Comparison of ENCODE assay signal across 28 cellular contexts in the genomic region with DNA sequence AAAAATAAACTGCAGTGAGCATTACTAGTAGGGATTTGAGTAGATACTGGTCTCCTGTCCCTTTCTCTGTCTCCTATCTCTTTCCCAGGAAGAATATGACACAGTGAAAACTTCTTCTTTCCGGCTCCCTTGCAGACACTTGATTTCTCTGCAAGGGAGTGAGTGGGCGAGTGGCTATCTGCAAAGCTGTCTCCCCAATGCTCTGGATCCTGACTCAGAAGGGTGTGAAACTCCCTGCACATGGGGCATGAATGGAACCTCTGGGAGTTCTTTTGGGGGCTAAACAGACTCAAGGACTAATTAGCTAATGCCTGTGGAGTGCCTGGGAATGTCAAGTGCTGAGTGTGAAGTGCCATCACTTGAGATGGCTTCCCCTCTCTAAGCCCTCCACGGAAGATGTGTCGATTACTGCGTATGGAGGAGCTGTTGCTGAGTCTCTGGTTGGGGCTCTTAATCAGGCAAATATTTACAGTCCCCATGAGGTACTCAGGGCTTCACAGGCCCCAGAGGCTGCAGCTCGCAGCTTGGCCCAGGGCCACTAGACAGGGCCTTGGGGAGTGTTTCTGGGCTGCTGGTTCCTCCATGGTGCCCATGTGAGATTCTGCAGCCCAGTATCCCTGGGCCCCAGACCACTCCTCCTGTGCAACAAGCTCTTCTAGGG.
DNase-seq lines count a peak whose midpoint lies in the region; ATAC-seq and TF ChIP-seq lines count a peak whose summit lies in the region.
"Had no signal": no experiment of that assay in that cellular context is flagged by ENCODE, and none has a peak within 500 bp of the region (broad histone marks: within the 10 kb centered on the region; RNA-seq: fewer than 3 reads in every experiment).

No MANE protein-coding gene starts in this region.

- H3K4me1 ChIP-seq in BLaER1 treated with 17β-estradiol and CSF1 and Interleukin-3, amounts not matched to agents 10 nM and 100 nM, result peaks cover 38 to 74% (median 64%) of the 10 kb centered on the region in 10 experiments
- H3K4me1 ChIP-seq in GM23248 (ENCODE audit: insufficient read depth) (peaks cover 28% of the 10 kb centered on the region), OCI-LY7 (ENCODE audit: insufficient read depth, low read length, poor library complexity, severe bottlenecking) (peaks cover 67% of the 10 kb centered on the region), left lung (no peaks in the 10 kb centered on the region)
- H3K4me1 ChIP-seq: body of pancreas had no signal

- H3K9ac ChIP-seq in BLaER1 treated with 17β-estradiol and CSF1 and Interleukin-3, amounts not matched to agents 10 nM and 100 nM, result no peak overlapping the region
- H3K9ac ChIP-seq in GM23248, result no peak overlapping the region
- H3K9ac ChIP-seq: SK-N-SH had no signal

- TF ChIP-seq CTCF in OCI-LY7 (conservative IDR thresholded peaks at IDR 0.05; ENCODE audit: low read length) (no peak), left lung (IDR thresholded peaks at IDR 0.05) (no peak)

- no peak overlapping the region for H3K4me3 ChIP-seq in BLaER1 treated with 17β-estradiol and CSF1 and Interleukin-3, amounts not matched to agents 10 nM and 100 nM
- H3K4me3 ChIP-seq in GM23248 (no peak overlapping the region), OCI-LY7 (ENCODE audit: low read depth, low read length, poor library complexity, severe bottlenecking) (no peak overlapping the region), left lung (no peak overlapping the region)
- H3K4me3 ChIP-seq: body of pancreas, heart right ventricle, mucosa of descending colon, ovary, PC-9, upper lobe of left lung had no signal

- POLR2A ChIA-PET in OCI-LY7 (lab: Charles Lee), result no interaction called here

- peak; percentile 61 for DNase-seq in GM23248
- no peak for DNase-seq in OCI-LY7 (ENCODE audit: low spot score)
- DNase-seq in left lung, result peak in 1 of 2 donors; percentile 48
- DNase-seq in stimulated activated CD4-positive, alpha-beta T cell treated with anti-CD3 and anti-CD28 coated beads, Interleukin-1b, Interleukin-23, amount 100 ng/mL, for 48 hours, result no peak
- no peak for DNase-seq in left colon
- DNase-seq: activated CD4-positive, alpha-beta T cell treated with anti-CD3 and anti-CD28 coated beads for 1 hour; activated CD8-positive, alpha-beta T cell treated with anti-CD3 and anti-CD28 coated beads, Interleukin-2, amount 10 ng/mL, durations not matched to agents 7 days and 5 days; activated naive CD4-positive, alpha-beta T cell treated with anti-CD3 and anti-CD28 coated beads, Interleukin-2, amount 10 ng/mL, durations not matched to agents 7 days and 5 days; body of pancreas; COR-L47; foreskin melanocyte; GDM1; GOT3; heart right ventricle; KG1; MM.1S; mucosa of descending colon; NCI-H1105 treated with DMSO at 0.1 percent for 48 hours; NCI-H2081; NCI-H446; ovary; SK-N-SH; stimulated activated naive B cell treated with anti-CD40 and anti-IgM and Interleukin-4, amounts not matched to agents 10 μg/mL and 1 μg/mL and 100 μg/mL, for 72 hours had no signal

- no peaks in the 10 kb centered on the region; a peak in 1 of 22 replicates for H4K20me1 ChIP-seq in BLaER1 treated with 17β-estradiol and CSF1 and Interleukin-3, amounts not matched to agents 10 nM and 100 nM
- H4K20me1 ChIP-seq in GM23248 (ENCODE audit: insufficient read depth), result no peaks in the 10 kb centered on the region
- no peaks in the 10 kb centered on the region for H4K20me1 ChIP-seq in OCI-LY7 (ENCODE audit: insufficient read depth, low read length)

- intact Hi-C loops in OCI-LY7 (cut with micrococcal nuclease; ENCODE audit: unreplicated experiment) (no loop called here), left lung (cut with DNase I) (no loop called here), left colon (cut with DNase I, micrococcal nuclease) (no loop called here)

- H3K36me3 ChIP-seq in BLaER1 treated with 17β-estradiol and CSF1 and Interleukin-3, amounts not matched to agents 10 nM and 100 nM, result no peaks in the 10 kb centered on the region
- H3K36me3 ChIP-seq in GM23248 (ENCODE audit: low read depth) (no peaks in the 10 kb centered on the region), OCI-LY7 (ENCODE audit: insufficient read depth, low read length) (no peaks in the 10 kb centered on the region), left lung (no peaks in the 10 kb centered on the region)
- H3K36me3 ChIP-seq: heart right ventricle, ovary, upper lobe of left lung had no signal

- no peaks in the 10 kb centered on the region for H3K9me3 ChIP-seq in BLaER1 treated with 17β-estradiol and CSF1 and Interleukin-3, amounts not matched to agents 10 nM and 100 nM (replicated peaks in 1 of 11)
- H3K9me3 ChIP-seq in GM23248 (ENCODE audit: low read depth) (no peaks in the 10 kb centered on the region), OCI-LY7 (ENCODE audit: low read length) (0 out of 2 replicates have a peak, but pooled peaks cover 5% of the 10 kb centered on the region), left lung (no peaks in the 10 kb centered on the region)
- H3K9me3 ChIP-seq: body of pancreas, heart right ventricle, mucosa of descending colon, ovary, SK-N-SH, upper lobe of left lung had no signal

- H3F3A ChIP-seq in GM23248 (ENCODE audit: insufficient read depth), result peaks cover 21% of the 10 kb centered on the region

- H3K9me2 ChIP-seq in GM23248 (ENCODE audit: insufficient read depth) (no peaks in the 10 kb centered on the region; the same call in 1 of the 2 replicates), OCI-LY7 (ENCODE audit: insufficient read depth, low read length) (no peaks in the 10 kb centered on the region)
- H3K9me2 ChIP-seq: SK-N-SH had no signal

- H2AFZ ChIP-seq in GM23248 (no peak overlapping the region), OCI-LY7 (ENCODE audit: low read length) (no peak overlapping the region)
- H2AFZ ChIP-seq: PC-9 had no signal

- in situ Hi-C loops in GM23248 (cut with MboI), result no loop called here

- H3K79me2 ChIP-seq in GM23248 (ENCODE audit: insufficient read depth) (no peaks in the 10 kb centered on the region), OCI-LY7 (ENCODE audit: insufficient read depth, low read depth, low read length) (no peaks in the 10 kb centered on the region)

- 82 to 88% methylated on average over 6 of the region's 6 CpGs for WGBS in GM23248 (ENCODE audit: low coverage in 1 of 2, low lambda C conversion rate in 2 of 2, missing lambda C conversion rate in 2 of 2), 2 experiments

- ATAC-seq in left lung, result peak; percentile 87
- ATAC-seq in GM19397 (IDR thresholded peaks at IDR 0.05; ENCODE audit: unreplicated experiment), result no peak
- no peak for ATAC-seq in HG02973 (IDR thresholded peaks at IDR 0.05; ENCODE audit: unreplicated experiment)
- ATAC-seq in left colon, result no peak
- ATAC-seq: activated CD8-positive, alpha-beta T cell treated with anti-CD3 and anti-CD28 coated beads, Interleukin-2, amount 10 ng/mL, durations not matched to agents 7 days and 5 days; body of pancreas; mucosa of descending colon; stimulated activated naive B cell treated with anti-CD40 and anti-IgM and Interleukin-4, amounts not matched to agents 10 μg/mL and 1 μg/mL and 100 μg/mL, for 72 hours had no signal

- no peak overlapping the region for H3K27ac ChIP-seq in BLaER1 treated with 17β-estradiol and CSF1 and Interleukin-3, amounts not matched to agents 10 nM and 100 nM
- H3K27ac ChIP-seq in GM23248 (no peak overlapping the region), OCI-LY7 (ENCODE audit: low read depth, low read length, poor library complexity, severe bottlenecking) (no peak overlapping the region), left lung (no peak overlapping the region)
- H3K27ac ChIP-seq: body of pancreas, heart right ventricle, ovary, PC-9, upper lobe of left lung had no signal

- no peaks in the 10 kb centered on the region for H3K27me3 ChIP-seq in BLaER1 treated with 17β-estradiol and CSF1 and Interleukin-3, amounts not matched to agents 10 nM and 100 nM
- H3K27me3 ChIP-seq in GM23248 (replicated peaks; ENCODE audit: insufficient read depth), result no peaks in the 10 kb centered on the region
- H3K27me3 ChIP-seq in left lung, result no peaks in the 10 kb centered on the region
- H3K27me3 ChIP-seq: body of pancreas, ovary, upper lobe of left lung had no signal

- CTCF ChIA-PET in OCI-LY7 (lab: Charles Lee; ENCODE audit: unreplicated experiment), result interaction anchor here (0.6 kb wide), 1 partner anchor 48 kb away, joined by 3 read pairs; no protein-coding TSS in a partner anchor

- peak overlapping the region; percentile 25 to 73 (median 61) for H3K4me2 ChIP-seq in BLaER1 treated with 17β-estradiol and CSF1 and Interleukin-3, amounts not matched to agents 10 nM and 100 nM
- H3K4me2 ChIP-seq in GM23248 (ENCODE audit: unreplicated experiment) (no peak overlapping the region), OCI-LY7 (ENCODE audit: low read length) (peak overlapping the region; percentile 15; the same call in 1 of the 2 replicates)
- H3K4me2 ChIP-seq: PC-9, SK-N-SH had no signal

- BruUV-seq in OCI-LY7 (replicated peaks; lab: Mats Ljungman, UMichigan), result no TSS peak
